ENCODE assay signal across 1 cellular context in genomic region chr2:231548752-231549151, GRCh38.
TF ChIP-seq lines count a peak whose summit lies in the region.

No MANE protein-coding gene starts in this region.

TF ChIP-seq in K562, 482 proteins besides CTCF, POLR2A, EP300 and RAD21:
- TF ChIP-seq TRIM25 (IDR thresholded peaks at IDR 0.05; ENCODE audit: borderline replicate concordance) (no peak), HNRNPLL (IDR thresholded peaks at IDR 0.05; ENCODE audit: low read depth, low read length, poor library complexity, severe bottlenecking) (no peak), NFIC (IDR thresholded peaks at IDR 0.05) (0 out of 2 replicates have a peak, but pooled peaks have one; percentile 22), MAFG (tag; conservative IDR thresholded peaks at IDR 0.05) (no peak)
